ENCODE assay signal across 26 cellular contexts in genomic region chr17:72163474-72163873, GRCh38. TPM values are rescaled to one million over a fixed set of nuclear protein-coding genes. Genes with fewer than 3 reads are reported as not detected.
"Had no signal": no experiment of that assay in that cellular context is flagged by ENCODE, and none has a peak within 500 bp of the region (broad histone marks: within the 10 kb centered on the region; RNA-seq: fewer than 3 reads in every experiment).

No MANE protein-coding gene starts in this region.

- ATAC-seq: left lobe of liver; naive thymus-derived CD8-positive, alpha-beta T cell; pancreas; right lobe of liver; stimulated activated memory B cell treated with anti-CD40 and anti-IgM and Interleukin-4, amounts not matched to agents 10 μg/mL and 1 μg/mL and 100 μg/mL, for 72 hours; stimulated activated naive CD8-positive, alpha-beta T cell treated with anti-CD3 and anti-CD28 coated beads, Interleukin-15, Interleukin-2, amounts not matched to agents 100 U/mL and 50 U/mL, for 24 hours had no signal

- DNase-seq: head of caudate nucleus; islet precursor cell; mesendoderm; naive thymus-derived CD8-positive, alpha-beta T cell; nucleus accumbens; pancreas; posterior cingulate gyrus; retina; right lobe of liver; stimulated activated CD4-positive, alpha-beta T cell treated with anti-CD3 and anti-CD28 coated beads, Interleukin-1b, Interleukin-23, amount 100 ng/mL, for 48 hours; stimulated activated CD4-positive, alpha-beta T cell treated with anti-CD3 and anti-CD28 coated beads, Interleukin-2, amount 100 ng/mL, for 48 hours; stimulated activated CD4-positive, alpha-beta T cell treated with anti-CD3 and anti-CD28 coated beads, Interleukin-4, amount 100 ng/mL, for 4 hours; stimulated activated CD8-positive, alpha-beta memory T cell treated with anti-CD3 and anti-CD28 coated beads, Interleukin-4, amount 100 ng/mL, for 48 hours; stimulated activated naive CD8-positive, alpha-beta T cell treated with anti-CD3 and anti-CD28 coated beads, Interleukin-15, Interleukin-2, amounts not matched to agents 100 U/mL and 50 U/mL, for 24 hours; stomach; testis; thyroid gland; transverse colon; upper lobe of left lung had no signal

- H3K27ac ChIP-seq: hepatocyte, pancreas, prostate gland, right lobe of liver, stomach, testis, thyroid gland, transverse colon, upper lobe of left lung, vagina had no signal

- H3K4me1 ChIP-seq: pancreas, testis, thyroid gland, transverse colon, upper lobe of left lung, vagina had no signal

- H3K36me3 ChIP-seq: pancreas, prostate gland, right lobe of liver, stomach, thyroid gland, transverse colon, upper lobe of left lung, vagina had no signal

- H3K9me3 ChIP-seq: pancreas, prostate gland, right lobe of liver, stomach, testis, thyroid gland, transverse colon, upper lobe of left lung, vagina had no signal

- H3K4me3 ChIP-seq: hepatocyte, lung, pancreas, prostate gland, right lobe of liver, smooth muscle cell, stomach, testis, thyroid gland, transverse colon, upper lobe of left lung, vagina had no signal

- H3K27me3 ChIP-seq: hepatocyte, pancreas, right lobe of liver, stomach, testis, thyroid gland, transverse colon, upper lobe of left lung, vagina had no signal

RNA-seq across cellular contexts. Expression of gene SOX9, which starts 42.7 kb away (rescaled TPM):
- total RNA-seq: naive thymus-derived CD8-positive, alpha-beta T cell had no signal
- polyA plus RNA-seq: naive thymus-derived CD8-positive, alpha-beta T cell had no signal
